Comparison of ENCODE assay signal across 15 cellular contexts in genomic region chr2:191847764-191848163, GRCh38. TPM values are rescaled to one million over a fixed set of nuclear protein-coding genes. Genes with fewer than 3 reads are reported as not detected.
DNase-seq lines count a peak whose midpoint lies in the region; ATAC-seq and TF ChIP-seq lines count a peak whose summit lies in the region.
"Had no signal": no experiment of that assay in that cellular context is flagged by ENCODE, and none has a peak within 500 bp of the region (broad histone marks: within the 10 kb centered on the region; RNA-seq: fewer than 3 reads in every experiment).

No MANE protein-coding gene starts in this region.

- H3K4me1 Mint-ChIP-seq in GM23338, result peaks cover 42% of the 10 kb centered on the region

- H3K9me3 ChIP-seq in hepatocyte (ENCODE audit: low read depth) (no peaks in the 10 kb centered on the region), skeletal muscle tissue (ENCODE audit: control insufficient read depth in 3 of 3, low read length in 3 of 3) (no peaks in the 10 kb centered on the region)

- no peak overlapping the region for H3K9ac ChIP-seq in skeletal muscle tissue (ENCODE audit: low read depth in 1 of 3, low read length in 3 of 3)

- DNase-seq in GM23338 (ENCODE audit: low spot score) (no peak), NCI-H345 (lab: John Stamatoyannopoulos, UW) (peak; percentile 51), hepatocyte (ENCODE audit: low spot score) (no peak), Kasumi-1 (lab: John Stamatoyannopoulos, UW) (no peak)
- DNase-seq in stimulated activated CD4-positive, alpha-beta T cell treated with anti-CD3 and anti-CD28 coated beads, Interleukin-4, amount 100 ng/mL, for 4 hours, result no peak
- DNase-seq in stimulated activated naive CD4-positive, alpha-beta T cell treated with Interleukin-2 at 50 U/mL for 16 hours (lab: John Stamatoyannopoulos, UW), result no peak
- DNase-seq: activated naive CD8-positive, alpha-beta T cell treated with anti-CD3 and anti-CD28 coated beads, Interleukin-2, amount 50 U/mL, for 24 hours; activated T-cell treated with anti-CD3 and anti-CD28 coated beads, Interleukin-2, amount 50 U/mL, for 1 hour; KG1; NCI-H2081 treated with DMSO at 0.1 percent for 48 hours; stimulated activated CD4-positive, alpha-beta T cell treated with anti-CD3 and anti-CD28 coated beads, Interleukin-2, amount 100 ng/mL, for 48 hours had no signal

- H3K36me3 ChIP-seq in GM23338 (ENCODE audit: insufficient read depth) (no peaks in the 10 kb centered on the region), hepatocyte (replicated peaks; ENCODE audit: insufficient read depth, low read depth) (no peaks in the 10 kb centered on the region), skeletal muscle tissue (ENCODE audit: control insufficient read depth in 3 of 3, insufficient read depth in 3 of 3, low read length in 3 of 3) (no peaks in the 10 kb centered on the region)

- TF ChIP-seq CTCF in GM23338 (conservative IDR thresholded peaks at IDR 0.05; ENCODE audit: low read depth in 2 of 2) (no peak), hepatocyte (IDR thresholded peaks at IDR 0.05; ENCODE audit: poor library complexity) (no peak)

- ATAC-seq in GM23338, result no peak
- no peak for ATAC-seq in HG03521 (IDR thresholded peaks at IDR 0.05; ENCODE audit: unreplicated experiment)
- ATAC-seq: activated naive CD8-positive, alpha-beta T cell treated with anti-CD3 and anti-CD28 coated beads, Interleukin-2, amount 50 U/mL, for 24 hours had no signal

- H4K20me1 ChIP-seq in GM23338 (replicated peaks; ENCODE audit: insufficient read depth) (no peaks in the 10 kb centered on the region), hepatocyte (ENCODE audit: insufficient read depth, poor library complexity, severe bottlenecking) (no peaks in the 10 kb centered on the region)

- H3K36me3 Mint-ChIP-seq in GM23338 (ENCODE audit: low read depth), result no peaks in the 10 kb centered on the region
- H3K36me3 Mint-ChIP-seq: mesothelial cell of epicardium had no signal

- H3K9me2 ChIP-seq in GM23338 (ENCODE audit: insufficient read depth) (no peaks in the 10 kb centered on the region), hepatocyte (replicated peaks; ENCODE audit: insufficient read depth) (no peaks in the 10 kb centered on the region)

- H3K4me3 ChIP-seq in GM23338 (no peak overlapping the region), hepatocyte (no peak overlapping the region), skeletal muscle tissue (ENCODE audit: low read length in 3 of 3) (peak overlapping the region in 1 of 3 donors; percentile 81)

- no peaks in the 10 kb centered on the region for H3F3A ChIP-seq in GM23338 (replicated peaks; ENCODE audit: low read depth)

- H3K4me2 ChIP-seq in GM23338, result no peak overlapping the region
- peak overlapping the region; percentile 37 for H3K4me2 ChIP-seq in hepatocyte

- H3K79me2 ChIP-seq in GM23338 (replicated peaks; ENCODE audit: insufficient read depth) (no peaks in the 10 kb centered on the region), hepatocyte (no peaks in the 10 kb centered on the region)

- H3K27ac ChIP-seq in GM23338 (ENCODE audit: low read depth) (no peak overlapping the region), hepatocyte (no peak overlapping the region), skeletal muscle tissue (ENCODE audit: low read depth, low read length) (peak overlapping the region; percentile 66)
- H3K27ac ChIP-seq: C4-2B had no signal

- H2AFZ ChIP-seq in GM23338 (peak overlapping the region; percentile 45; the same call in 1 of the 2 replicates), hepatocyte (no peak overlapping the region)

- peaks cover 4% of the 10 kb centered on the region for H3K27me3 Mint-ChIP-seq in GM23338 (ENCODE audit: insufficient read depth, low read depth, poor library complexity)

- H3K27me3 ChIP-seq in GM23338 (ENCODE audit: insufficient read depth) (no peaks in the 10 kb centered on the region), hepatocyte (no peaks in the 10 kb centered on the region), skeletal muscle tissue (ENCODE audit: control insufficient read depth in 3 of 3, insufficient read depth in 3 of 3, low read length in 3 of 3) (peaks cover 0 to 3% (median 0%) of the 10 kb centered on the region in 3 donors)

- no peak overlapping the region for H3K4me3 Mint-ChIP-seq in GM23338
- H3K4me3 Mint-ChIP-seq: activated naive CD8-positive, alpha-beta T cell treated with anti-CD3 and anti-CD28 coated beads, Interleukin-2, amount 50 U/mL, for 24 hours; mesothelial cell of epicardium had no signal

- peaks cover 37% of the 10 kb centered on the region for H3K4me1 ChIP-seq in GM23338 (ENCODE audit: insufficient read depth)
- peaks cover 4% of the 10 kb centered on the region for H3K4me1 ChIP-seq in hepatocyte (ENCODE audit: insufficient read depth)
- peaks cover 4 to 22% (median 12%) of the 10 kb centered on the region in 3 donors for H3K4me1 ChIP-seq in skeletal muscle tissue (ENCODE audit: control insufficient read depth in 3 of 3, insufficient read depth in 3 of 3, low read length in 3 of 3)

- WGBS in hepatocyte (ENCODE audit: low lambda C conversion rate, missing lambda C conversion rate), result 73% methylated on average over 4 of the region's 4 CpGs

- H3K27ac Mint-ChIP-seq in GM23338, result no peak overlapping the region
- H3K27ac Mint-ChIP-seq: activated naive CD8-positive, alpha-beta T cell treated with anti-CD3 and anti-CD28 coated beads, Interleukin-2, amount 50 U/mL, for 24 hours had no signal

- no peaks in the 10 kb centered on the region for H3K9me3 Mint-ChIP-seq in GM23338
- H3K9me3 Mint-ChIP-seq: activated naive CD8-positive, alpha-beta T cell treated with anti-CD3 and anti-CD28 coated beads, Interleukin-2, amount 50 U/mL, for 24 hours; mesothelial cell of epicardium had no signal

TF ChIP-seq in GM23338, 12 proteins besides CTCF, POLR2A, EP300 and RAD21 (continues in another document):
- no peak for TF ChIP-seq JUNB (IDR thresholded peaks at IDR 0.05; ENCODE audit: unreplicated experiment)
- no peak for TF ChIP-seq REST (IDR thresholded peaks at IDR 0.05; ENCODE audit: unreplicated experiment)
- TF ChIP-seq EZH2 (IDR thresholded peaks at IDR 0.05; ENCODE audit: low read depth, unreplicated experiment), result no peak
- no peak for TF ChIP-seq CREB1 (CRISPR knock-in tag; IDR thresholded peaks at IDR 0.05; ENCODE audit: low read depth)
- TF ChIP-seq NANOG (IDR thresholded peaks at IDR 0.05; ENCODE audit: borderline replicate concordance), result no peak

RNA-seq across cellular contexts. Expression of gene CAVIN2, which starts 0.9 kb away (rescaled TPM):
- 0.07 TPM in 1 of 2 replicates, not detected in the other for total RNA-seq in GM23338 (2014; rRNA removed; shearing (Covaris generic))
- polyA plus RNA-seq in GM23338 (2016; fragmentation: Nextera tagmentation; extraction: Ambion mirVana) (0.15 TPM in 1 of 2 replicates, not detected in the other), hepatocyte (2.0 and 2.7 TPM in 2 replicates)
- total RNA-seq in hepatocyte (4.8 and 5.2 TPM in 2 replicates), skeletal muscle tissue (19.3 TPM)
